19 cellular contexts compared by ENCODE assay signal in the genomic region with DNA sequence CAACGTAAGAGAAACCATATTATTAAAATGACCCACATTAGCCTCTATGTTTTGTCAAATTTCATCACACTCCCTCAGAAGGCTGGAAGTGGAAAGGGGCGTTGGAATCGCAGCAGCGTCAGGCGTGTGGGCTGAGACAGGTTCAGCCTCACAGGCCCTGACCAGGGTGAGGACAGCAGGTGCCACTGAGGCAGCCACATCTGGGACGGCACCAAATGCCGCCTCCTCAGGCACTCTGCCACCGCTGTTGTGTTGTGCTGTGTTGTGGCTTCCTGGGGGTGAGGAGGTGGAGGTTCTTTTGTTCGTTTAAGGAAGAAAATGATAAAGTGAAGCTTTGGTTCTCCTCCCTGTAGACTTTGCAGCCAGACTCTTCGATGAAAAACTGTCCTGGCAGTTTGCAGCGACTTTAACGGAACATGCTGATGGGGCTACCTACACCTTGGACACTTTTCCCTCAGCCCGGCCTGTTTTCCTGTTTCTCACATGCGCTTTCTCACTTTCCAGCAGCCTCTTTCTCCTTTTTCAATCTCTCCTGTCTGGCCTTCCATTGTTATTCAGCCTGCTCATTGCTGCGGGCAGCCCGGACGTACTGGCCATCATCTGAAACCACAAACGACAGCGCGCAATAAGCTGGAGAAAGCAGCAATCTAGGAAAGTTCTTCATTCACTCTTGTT. TPM values are rescaled to one million over a fixed set of nuclear protein-coding genes. Genes with fewer than 3 reads are reported as not detected.
A peak's percentile ranks its signal among the peaks of the same experiment; 100 is the strongest.
DNase-seq lines count a peak whose midpoint lies in the region; ATAC-seq, FAIRE-seq and TF ChIP-seq lines count a peak whose summit lies in the region.
"Had no signal": no experiment of that assay in that cellular context is flagged by ENCODE, and none has a peak within 500 bp of the region (broad histone marks: within the 10 kb centered on the region; RNA-seq: fewer than 3 reads in every experiment).

No MANE protein-coding gene starts in this region.

- H2BK120ac ChIP-seq in neuronal stem cell (ENCODE audit: low read depth, low read length), result no peak overlapping the region

- H3K9ac ChIP-seq in kidney (ENCODE audit: low read length in 2 of 2), result no peak overlapping the region
- H3K9ac ChIP-seq in neuronal stem cell (ENCODE audit: low read depth, low read length, poor library complexity), result no peak overlapping the region
- H3K9ac ChIP-seq: KMS-11 had no signal

- TF ChIP-seq CTCF in chondrocyte (IDR thresholded peaks at IDR 0.05) (no peak), kidney (IDR thresholded peaks at IDR 0.05; ENCODE audit: borderline replicate concordance, extremely low read depth, insufficient read depth) (no peak), dorsolateral prefrontal cortex (IDR thresholded peaks at IDR 0.05 in 54 of 56, conservative IDR thresholded peaks at IDR 0.05 in 2 of 56; ENCODE audit: low read depth in 1 of 56, partially characterized antibody in 56 of 56) (no peak)
- TF ChIP-seq CTCF in CD4-positive, alpha-beta T cell (IDR thresholded peaks at IDR 0.05), result no peak

- H3K23ac ChIP-seq in neuronal stem cell (ENCODE audit: low read depth, low read length, poor library complexity), result no peak overlapping the region

- no peaks in the 10 kb centered on the region for H3K27me3 Mint-ChIP-seq in chondrocyte (ENCODE audit: low read depth)
- H3K27me3 Mint-ChIP-seq in CD4-positive, alpha-beta T cell, result no peaks in the 10 kb centered on the region

- no peak overlapping the region for H4K8ac ChIP-seq in neuronal stem cell (ENCODE audit: low read depth, low read length)

- H3K9me3 ChIP-seq in kidney (ENCODE audit: control insufficient read depth in 1 of 2, low read length in 2 of 2) (no peaks in the 10 kb centered on the region), neuronal stem cell (replicated peaks in 1 of 2; ENCODE audit: control insufficient read depth in 2 of 2, insufficient read depth in 1 of 2, low read depth in 1 of 2, low read length in 2 of 2) (no peaks in the 10 kb centered on the region)
- no peaks in the 10 kb centered on the region for H3K9me3 ChIP-seq in CD4-positive, alpha-beta T cell (ENCODE audit: control insufficient read depth, low read length)
- H3K9me3 ChIP-seq: BE2C had no signal

- no peak overlapping the region for H2BK12ac ChIP-seq in neuronal stem cell (ENCODE audit: low read length)

- H3K36me3 ChIP-seq in kidney (ENCODE audit: control insufficient read depth in 1 of 2, insufficient read depth in 2 of 2, low read length in 2 of 2), result no peaks in the 10 kb centered on the region
- H3K36me3 ChIP-seq in neuronal stem cell (replicated peaks in 1 of 2; ENCODE audit: control insufficient read depth in 2 of 2, insufficient read depth in 2 of 2, low read length in 2 of 2), result no peaks in the 10 kb centered on the region
- H3K36me3 ChIP-seq: BE2C had no signal

- no peak overlapping the region for H2BK5ac ChIP-seq in neuronal stem cell (ENCODE audit: low read length)

- H3K14ac ChIP-seq in neuronal stem cell (ENCODE audit: low read length), result no peak overlapping the region

- H3K27ac Mint-ChIP-seq in chondrocyte (ENCODE audit: unreplicated experiment), result no peak overlapping the region
- no peak overlapping the region for H3K27ac Mint-ChIP-seq in CD4-positive, alpha-beta T cell

- H4K91ac ChIP-seq in neuronal stem cell (ENCODE audit: low read depth, low read length, poor library complexity), result no peak overlapping the region

- CTCF ChIA-PET in CD4-positive, alpha-beta T cell (lab: Charles Lee), result no interaction called here

- peaks cover 0 to 7% (median 0%) of the 10 kb centered on the region in 3 experiments for H3K27me3 ChIP-seq in neuronal stem cell (ENCODE audit: control insufficient read depth in 3 of 3, insufficient read depth in 3 of 3, low read depth in 1 of 3, low read length in 3 of 3)
- peaks cover 0 to 3% (median 0%) of the 10 kb centered on the region in 45 donors for H3K27me3 ChIP-seq in dorsolateral prefrontal cortex
- H3K27me3 ChIP-seq in CD4-positive, alpha-beta T cell (ENCODE audit: control insufficient read depth, insufficient read depth, low read length), result no peaks in the 10 kb centered on the region

- H2BK15ac ChIP-seq in neuronal stem cell (ENCODE audit: low read length), result peak overlapping the region; percentile 5

- no peaks in the 10 kb centered on the region for H3K4me1 Mint-ChIP-seq in chondrocyte (ENCODE audit: low read depth)
- no peaks in the 10 kb centered on the region for H3K4me1 Mint-ChIP-seq in CD4-positive, alpha-beta T cell (ENCODE audit: low read depth)
- H3K4me1 Mint-ChIP-seq: CD4-positive, alpha-beta memory T cell had no signal

- H3K9me3 Mint-ChIP-seq in chondrocyte (ENCODE audit: low read depth), result no peaks in the 10 kb centered on the region
- H3K9me3 Mint-ChIP-seq in CD4-positive, alpha-beta T cell, result no peaks in the 10 kb centered on the region

- no peak overlapping the region for H3K18ac ChIP-seq in neuronal stem cell (ENCODE audit: low read length)

- no peaks in the 10 kb centered on the region for H3K79me1 ChIP-seq in neuronal stem cell (ENCODE audit: low read depth, low read length)

- no peak overlapping the region for H3K4ac ChIP-seq in neuronal stem cell (ENCODE audit: low read length)

- no peak overlapping the region for H3K4me2 ChIP-seq in neuronal stem cell (ENCODE audit: insufficient read depth, low read length, poor library complexity, severe bottlenecking)
- H3K4me2 ChIP-seq: KMS-11 had no signal

- H3K36me3 Mint-ChIP-seq in chondrocyte (ENCODE audit: low read depth), result no peaks in the 10 kb centered on the region
- no peaks in the 10 kb centered on the region for H3K36me3 Mint-ChIP-seq in CD4-positive, alpha-beta T cell (ENCODE audit: low read depth)
- H3K36me3 Mint-ChIP-seq: CD4-positive, alpha-beta memory T cell had no signal

- peak; percentile 59 for DNase-seq in chondrocyte (ENCODE audit: low spot score)
- DNase-seq in kidney, result peak; percentile 39
- no peak for DNase-seq in neuronal stem cell (ENCODE audit: low spot score)
- DNase-seq in sciatic nerve (ENCODE audit: low spot score), result peak; percentile 14
- DNase-seq in dorsolateral prefrontal cortex, result no peak
- DNase-seq in NCI-H526 (lab: John Stamatoyannopoulos, UW), result no peak
- no peak for DNase-seq in CD4-positive, alpha-beta T cell
- DNase-seq: ACHN; BE2C; CD4-positive, alpha-beta memory T cell; DMS153; DMS79; GDM1; HCEC 1CT had no signal

- intact Hi-C loops in kidney (cut with DNase I), result no loop called here
- intact Hi-C loops in sciatic nerve (cut with DNase I), result loop anchor here (5.0 kb wide), 1 partner anchor 1377 kb away; no protein-coding TSS in a partner anchor
- intact Hi-C loops in dorsolateral prefrontal cortex (cut with DNase I), result no loop called here
- intact Hi-C loops in CD4-positive, alpha-beta T cell (cut with DNase I, micrococcal nuclease), result no loop called here

- FAIRE-seq in kidney (lab: Jason Lieb, UNC), result no peak
- FAIRE-seq: A204.1, H54 had no signal

- H3K4me3 ChIP-seq in kidney (ENCODE audit: low read length in 2 of 2) (no peak overlapping the region), neuronal stem cell (ENCODE audit: low read length in 2 of 2) (no peak overlapping the region), dorsolateral prefrontal cortex (no peak overlapping the region)

- no peak overlapping the region for H3K4me3 Mint-ChIP-seq in chondrocyte (ENCODE audit: unreplicated experiment)
- no peak overlapping the region for H3K4me3 Mint-ChIP-seq in CD4-positive, alpha-beta T cell
- H3K4me3 Mint-ChIP-seq: CD4-positive, alpha-beta memory T cell had no signal

- H2AK5ac ChIP-seq in neuronal stem cell (ENCODE audit: low read depth, low read length), result no peak overlapping the region

- no peak for ATAC-seq in sciatic nerve
- ATAC-seq in CD4-positive, alpha-beta T cell (ENCODE audit: poor library complexity), result no peak

- POLR2A ChIA-PET in CD4-positive, alpha-beta T cell (lab: Charles Lee), result no interaction called here

- no peak overlapping the region for H2AFZ ChIP-seq in neuronal stem cell (ENCODE audit: low read length)

- no CpG with 5 or more reads among the region's 20 CpGs for WGBS in neuronal stem cell (ENCODE audit: extremely low coverage in 2 of 2, insufficient read length in 2 of 2, insufficient replicate concordance in 1 of 2), 2 donors

- no peak overlapping the region for H3K27ac ChIP-seq in kidney (ENCODE audit: low read depth in 2 of 2, low read length in 2 of 2)
- no peak overlapping the region for H3K27ac ChIP-seq in neuronal stem cell (replicated peaks; ENCODE audit: low read length)
- H3K27ac ChIP-seq in dorsolateral prefrontal cortex, result no peak overlapping the region
- H3K27ac ChIP-seq in CD4-positive, alpha-beta T cell (ENCODE audit: low read depth, low read length), result no peak overlapping the region
- H3K27ac ChIP-seq: C4-2B, KMS-11 had no signal

- H3K4me1 ChIP-seq in kidney (ENCODE audit: control insufficient read depth in 1 of 2, insufficient read depth in 1 of 2, low read depth in 1 of 2, low read length in 2 of 2) (no peaks in the 10 kb centered on the region), neuronal stem cell (ENCODE audit: control insufficient read depth in 2 of 2, insufficient read depth in 1 of 2, low read depth in 1 of 2, low read length in 2 of 2) (peaks cover 0 to 3% of the 10 kb centered on the region in 2 donors)
- H3K4me1 ChIP-seq: BE2C had no signal

RNA-seq across cellular contexts. Expression of a gene that starts 44.9 kb away (rescaled TPM):
- not detected in 3 replicates for total RNA-seq in chondrocyte
- total RNA-seq in kidney, result 2.0 TPM
- 5.5 TPM for polyA plus RNA-seq in kidney (ENCODE audit: insufficient read depth, low read depth, low replicate concordance)
- polyA plus RNA-seq in neuronal stem cell (2013, experiment 1 of 2), result 10.3 TPM
- 10.9 TPM for polyA plus RNA-seq in neuronal stem cell (2013, experiment 2 of 2)
- 0.09 TPM for total RNA-seq in sciatic nerve
- total RNA-seq in dorsolateral prefrontal cortex, result 10 to 100 TPM in 90 of 120 experiments, 1 to 10 TPM in 30; 3.7 to 51.5 (median 12.2) TPM
- total RNA-seq in CD4-positive, alpha-beta T cell, result under 1 TPM; 0.22 to 0.33 TPM
- total RNA-seq: CD4-positive, alpha-beta memory T cell; HT1080 had no signal
- polyA plus RNA-seq: CD4-positive, alpha-beta memory T cell had no signal

Comparison
In these comparisons a context has a peak if more than half of its experiments do, and no peak if none do; other contexts are left out.
1. DNase-seq: peak in chondrocyte (single experiment), kidney (single experiment) and sciatic nerve (single experiment); none in neuronal stem cell (single experiment), dorsolateral prefrontal cortex (0 of 10), NCI-H526 (0 of 2) and CD4-positive, alpha-beta T cell (0 of 10).